11 cellular contexts compared by ENCODE assay signal in the genomic region with DNA sequence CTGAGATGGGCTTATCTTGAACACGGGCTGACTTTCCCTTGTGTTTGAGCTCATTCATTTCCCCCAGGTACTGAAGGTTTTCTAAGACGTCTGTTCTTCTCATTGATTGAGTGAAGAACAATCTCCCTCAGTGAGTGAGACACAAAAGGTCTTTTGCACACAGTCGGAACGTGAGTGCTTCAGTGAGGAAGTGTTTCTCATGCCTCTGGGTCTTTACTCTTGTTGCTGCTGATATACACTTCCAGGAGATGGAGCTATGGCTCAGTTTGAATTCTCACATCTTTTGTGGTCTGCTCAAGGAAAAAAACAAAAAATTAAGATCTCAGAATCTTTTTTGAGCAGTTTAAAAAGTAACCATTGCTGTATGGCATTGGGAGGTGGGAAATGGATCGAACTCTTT.
DNase-seq lines count a peak whose midpoint lies in the region; ATAC-seq and TF ChIP-seq lines count a peak whose summit lies in the region.
"Had no signal": no experiment of that assay in that cellular context is flagged by ENCODE, and none has a peak within 500 bp of the region (broad histone marks: within the 10 kb centered on the region; RNA-seq: fewer than 3 reads in every experiment).

No MANE protein-coding gene starts in this region.

- H3K36me3 ChIP-seq in gastroesophageal sphincter = no peaks in the 10 kb centered on the region

- peaks cover 6% of the 10 kb centered on the region for H3K27me3 ChIP-seq in gastroesophageal sphincter

- POLR2A ChIA-PET in HEK293T (lab: Yijun Ruan, JAX) = no interaction called here

- peaks cover 6% of the 10 kb centered on the region for H3K27me3 Mint-ChIP-seq in stimulated activated naive CD8-positive, alpha-beta T cell treated with anti-CD3 and anti-CD28 coated beads, Interleukin-15, amount 100 ng/mL, for 72 hours

- no peak for TF ChIP-seq POLR2A in gastroesophageal sphincter (IDR thresholded peaks at IDR 0.05)

- in situ Hi-C loops in SK-MEL-5 (cut with HindIII; ENCODE audit: low pct_unique_long_range_greater_than_20kb, low sequenced_read_pairs) = no loop called here

- H3K4me3 ChIP-seq in AG10803 (ENCODE audit: low read length) (no peak overlapping the region), gastroesophageal sphincter (no peak overlapping the region)

- no peak overlapping the region for H3K27ac Mint-ChIP-seq in stimulated activated naive CD8-positive, alpha-beta T cell treated with anti-CD3 and anti-CD28 coated beads, Interleukin-15, amount 100 ng/mL, for 72 hours
- H3K27ac Mint-ChIP-seq: activated T-helper 1 cell treated with anti-CD3 and anti-CD28 coated beads, Interleukin-12 subunit alpha, Interleukin-12 subunit beta, Interleukin-2, Interleukin-4 antibody, amounts not matched to agents 30 ng/mL and 10 ng/mL and 1 ng/mL, durations not matched to agents 14 hours and 24 hours and 36 hours had no signal

- H3K9me3 Mint-ChIP-seq in stimulated activated naive CD8-positive, alpha-beta T cell treated with anti-CD3 and anti-CD28 coated beads, Interleukin-15, amount 100 ng/mL, for 72 hours = peaks cover 0 to 13% of the 10 kb centered on the region in 2 donors
- H3K9me3 Mint-ChIP-seq: activated T-helper 1 cell treated with anti-CD3 and anti-CD28 coated beads, Interleukin-12 subunit alpha, Interleukin-12 subunit beta, Interleukin-2, Interleukin-4 antibody, amounts not matched to agents 30 ng/mL and 10 ng/mL and 1 ng/mL, durations not matched to agents 14 hours and 24 hours and 36 hours had no signal

- peak; percentile 19 for DNase-seq in AG10803 (ENCODE audit: low read depth)
- peak; percentile 17 for DNase-seq in HEK293T (ENCODE audit: extremely low spot score)
- peak; percentile 77 for DNase-seq in SK-MEL-5 (ENCODE audit: low read depth, low spot score)
- DNase-seq in islet precursor cell = peak; percentile 56
- no peak for DNase-seq in NCI-H345 (lab: John Stamatoyannopoulos, UW)
- DNase-seq in stimulated activated naive CD8-positive, alpha-beta T cell treated with anti-CD3 and anti-CD28 coated beads, Interleukin-15, amount 100 ng/mL, for 72 hours = no peak
- DNase-seq: dermis blood vessel endothelial cell; NK-92 treated with Interleukin-12 subunit alpha and Interleukin-12 subunit beta, amount 100 ng/mL, for 24 hours had no signal

- ATAC-seq in gastroesophageal sphincter (no peak), GM21381 (IDR thresholded peaks at IDR 0.05; ENCODE audit: unreplicated experiment) (no peak)
- ATAC-seq in stimulated activated naive CD8-positive, alpha-beta T cell treated with anti-CD3 and anti-CD28 coated beads, Interleukin-15, amount 100 ng/mL, for 72 hours = no peak

- TF ChIP-seq EP300 in gastroesophageal sphincter (IDR thresholded peaks at IDR 0.05) = no peak

- WGBS in gastroesophageal sphincter (ENCODE audit: low coverage in 1 of 2), 2 donors = 14 to 18% methylated on average over 5 of the region's 5 CpGs

- TF ChIP-seq CTCF in AG10803 (conservative IDR thresholded peaks at IDR 0.05; ENCODE audit: low read length) = peak; percentile 49
- peak in 1 of 4 experiments; percentile 15 for TF ChIP-seq CTCF in gastroesophageal sphincter (IDR thresholded peaks at IDR 0.05)

- CTCF ChIA-PET in HEK293T (lab: Yijun Ruan, JAX) = interaction anchor here (0.7 to 2.1 kb wide), 10 partner anchors 9 to 424 kb away, joined by 3 to 6 read pairs (median 4); no protein-coding TSS in a partner anchor

- H3K9me3 ChIP-seq in gastroesophageal sphincter = no peaks in the 10 kb centered on the region

- H3K27ac ChIP-seq in gastroesophageal sphincter = no peak overlapping the region

- no peaks in the 10 kb centered on the region for H3K4me1 Mint-ChIP-seq in stimulated activated naive CD8-positive, alpha-beta T cell treated with anti-CD3 and anti-CD28 coated beads, Interleukin-15, amount 100 ng/mL, for 72 hours

- H3K4me1 ChIP-seq in gastroesophageal sphincter = no peaks in the 10 kb centered on the region

- no peak overlapping the region for H3K4me3 Mint-ChIP-seq in stimulated activated naive CD8-positive, alpha-beta T cell treated with anti-CD3 and anti-CD28 coated beads, Interleukin-15, amount 100 ng/mL, for 72 hours
- H3K4me3 Mint-ChIP-seq: activated T-helper 1 cell treated with anti-CD3 and anti-CD28 coated beads, Interleukin-12 subunit alpha, Interleukin-12 subunit beta, Interleukin-2, Interleukin-4 antibody, amounts not matched to agents 30 ng/mL and 10 ng/mL and 1 ng/mL, durations not matched to agents 14 hours and 24 hours and 36 hours had no signal

TF ChIP-seq in HEK293T, 16 proteins besides CTCF, POLR2A, EP300 and RAD21:
- TF ChIP-seq HDGF (IDR thresholded peaks at IDR 0.05; ENCODE audit: borderline replicate concordance) (no peak), SP1 (IDR thresholded peaks at IDR 0.05) (no peak), NFRKB (IDR thresholded peaks at IDR 0.05) (no peak), LEF1 (IDR thresholded peaks at IDR 0.05; ENCODE audit: borderline replicate concordance) (no peak), FOXA1 (IDR thresholded peaks at IDR 0.05) (no peak), FOXM1 (IDR thresholded peaks at IDR 0.05; ENCODE audit: borderline replicate concordance) (no peak), FOXK2 (IDR thresholded peaks at IDR 0.05) (no peak), BHLHE40 (IDR thresholded peaks at IDR 0.05; ENCODE audit: borderline replicate concordance) (no peak)
- TF ChIP-seq, protein P1, sequence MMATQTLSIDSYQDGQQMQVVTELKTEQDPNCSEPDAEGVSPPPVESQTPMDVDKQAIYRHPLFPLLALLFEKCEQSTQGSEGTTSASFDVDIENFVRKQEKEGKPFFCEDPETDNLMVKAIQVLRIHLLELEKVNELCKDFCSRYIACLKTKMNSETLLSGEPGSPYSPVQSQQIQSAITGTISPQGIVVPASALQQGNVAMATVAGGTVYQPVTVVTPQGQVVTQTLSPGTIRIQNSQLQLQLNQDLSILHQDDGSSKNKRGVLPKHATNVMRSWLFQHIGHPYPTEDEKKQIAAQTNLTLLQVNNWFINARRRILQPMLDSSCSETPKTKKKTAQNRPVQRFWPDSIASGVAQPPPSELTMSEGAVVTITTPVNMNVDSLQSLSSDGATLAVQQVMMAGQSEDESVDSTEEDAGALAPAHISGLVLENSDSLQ (IDR thresholded peaks at IDR 0.05) = no peak

Comparison
In these comparisons a context has a peak if more than half of its experiments do, and no peak if none do; other contexts are left out.
1. DNase-seq: peak in AG10803 (single experiment), HEK293T (single experiment), SK-MEL-5 (single experiment) and islet precursor cell (single experiment); none in NCI-H345 (single experiment) and stimulated activated naive CD8-positive, alpha-beta T cell treated with anti-CD3 and anti-CD28 coated beads, Interleukin-15, amount 100 ng/mL, for 72 hours (0 of 2).